In the genomic region with DNA sequence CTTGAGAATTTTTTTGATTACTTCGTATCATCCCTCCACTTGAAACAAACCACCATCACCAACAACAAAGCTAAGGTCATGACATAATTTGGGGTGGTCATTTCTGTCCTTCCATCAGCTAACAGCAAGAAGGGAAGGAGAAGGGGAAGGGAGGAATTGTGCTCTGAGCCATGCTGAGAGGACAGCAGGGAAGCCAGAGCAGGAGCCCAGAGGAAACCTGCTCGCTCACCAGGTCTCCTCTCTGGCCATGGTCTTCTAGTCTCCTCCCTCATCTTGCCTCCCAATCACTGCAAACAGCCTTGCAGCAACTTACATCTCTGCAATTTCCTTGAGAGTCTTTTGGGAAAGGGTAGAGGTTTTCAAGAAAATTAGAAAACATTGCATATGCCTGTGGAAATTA, we compare ENCODE assay signal across 2 cellular contexts.
A peak's percentile ranks its signal among the peaks of the same experiment; 100 is the strongest.
TF ChIP-seq lines count a peak whose summit lies in the region.

No MANE protein-coding gene starts in this region.

TF ChIP-seq in SK-N-SH, 30 proteins besides CTCF, POLR2A, EP300 and RAD21:
- no peak for TF ChIP-seq EZH2phosphoT487 (IDR thresholded peaks at IDR 0.05; ENCODE audit: borderline replicate concordance, low read depth)
- TF ChIP-seq, protein P1, sequence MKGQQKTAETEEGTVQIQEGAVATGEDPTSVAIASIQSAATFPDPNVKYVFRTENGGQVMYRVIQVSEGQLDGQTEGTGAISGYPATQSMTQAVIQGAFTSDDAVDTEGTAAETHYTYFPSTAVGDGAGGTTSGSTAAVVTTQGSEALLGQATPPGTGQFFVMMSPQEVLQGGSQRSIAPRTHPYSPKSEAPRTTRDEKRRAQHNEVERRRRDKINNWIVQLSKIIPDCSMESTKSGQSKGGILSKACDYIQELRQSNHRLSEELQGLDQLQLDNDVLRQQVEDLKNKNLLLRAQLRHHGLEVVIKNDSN (IDR thresholded peaks at IDR 0.05; ENCODE audit: borderline replicate concordance, low read depth), result no peak
- no peak for TF ChIP-seq MEF2A (IDR thresholded peaks at IDR 0.05; ENCODE audit: borderline replicate concordance, low read depth)
- TF ChIP-seq, protein P2, sequence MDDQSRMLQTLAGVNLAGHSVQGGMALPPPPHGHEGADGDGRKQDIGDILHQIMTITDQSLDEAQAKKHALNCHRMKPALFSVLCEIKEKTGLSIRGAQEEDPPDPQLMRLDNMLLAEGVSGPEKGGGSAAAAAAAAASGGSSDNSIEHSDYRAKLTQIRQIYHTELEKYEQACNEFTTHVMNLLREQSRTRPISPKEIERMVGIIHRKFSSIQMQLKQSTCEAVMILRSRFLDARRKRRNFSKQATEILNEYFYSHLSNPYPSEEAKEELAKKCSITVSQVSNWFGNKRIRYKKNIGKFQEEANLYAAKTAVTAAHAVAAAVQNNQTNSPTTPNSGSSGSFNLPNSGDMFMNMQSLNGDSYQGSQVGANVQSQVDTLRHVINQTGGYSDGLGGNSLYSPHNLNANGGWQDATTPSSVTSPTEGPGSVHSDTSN (IDR thresholded peaks at IDR 0.05), result no peak
- TF ChIP-seq NRF1 (IDR thresholded peaks at IDR 0.05; ENCODE audit: low read depth, low read length), result no peak
- no peak for TF ChIP-seq FOXM1 (IDR thresholded peaks at IDR 0.05; ENCODE audit: low read depth)
- TF ChIP-seq SIN3A (IDR thresholded peaks at IDR 0.05; ENCODE audit: borderline replicate concordance, low read depth, low read length), result no peak
- TF ChIP-seq MAX (IDR thresholded peaks at IDR 0.05; ENCODE audit: low read depth), result no peak
- TF ChIP-seq TCF12 (IDR thresholded peaks at IDR 0.05), result no peak
- no peak for TF ChIP-seq NFIC (IDR thresholded peaks at IDR 0.05; ENCODE audit: borderline replicate concordance)
- no peak for TF ChIP-seq REST (IDR thresholded peaks at IDR 0.05; ENCODE audit: low read depth, low read length)

TF ChIP-seq in H1, 55 proteins besides CTCF, POLR2A, EP300 and RAD21:
- TF ChIP-seq TBP (IDR thresholded peaks at IDR 0.05; ENCODE audit: low read depth, low read length) (peak; percentile 97), ZNF274 (IDR thresholded peaks at IDR 0.05; ENCODE audit: borderline replicate concordance, extremely low read depth, low read length) (no peak)
